ENCODE assay signal across 8 cellular contexts in the genomic region with DNA sequence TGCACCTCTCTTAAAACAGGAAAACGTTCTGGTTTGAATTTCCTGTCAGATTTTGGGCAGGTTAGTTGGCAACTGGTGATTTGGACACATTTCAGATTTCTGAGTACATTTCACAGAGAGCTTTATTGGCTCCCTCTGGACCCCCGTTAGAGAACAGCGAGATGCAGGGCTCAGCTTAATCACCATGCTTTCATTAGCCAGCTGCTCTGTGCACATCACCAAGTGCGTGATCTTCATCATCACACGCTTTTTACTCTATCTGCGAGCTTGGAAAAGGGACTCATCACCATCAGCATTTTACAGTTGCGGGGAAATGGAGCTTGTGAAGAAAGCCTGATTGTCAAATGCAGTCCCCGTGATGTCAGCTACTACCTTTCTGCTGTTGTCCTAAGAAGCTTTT.
DNase-seq lines count a peak whose midpoint lies in the region; ATAC-seq and TF ChIP-seq lines count a peak whose summit lies in the region.
"Had no signal": no experiment of that assay in that cellular context is flagged by ENCODE, and none has a peak within 500 bp of the region (broad histone marks: within the 10 kb centered on the region; RNA-seq: fewer than 3 reads in every experiment).

No MANE protein-coding gene starts in this region.

- no peak for ATAC-seq in CD4-positive, alpha-beta T cell (ENCODE audit: poor library complexity)
- no peak for ATAC-seq in GM21723 (IDR thresholded peaks at IDR 0.05; ENCODE audit: unreplicated experiment)
- no peak for ATAC-seq in HG03025 (IDR thresholded peaks at IDR 0.05; ENCODE audit: low FRiP score, unreplicated experiment)

- no peak for TF ChIP-seq CTCF in CD4-positive, alpha-beta T cell (IDR thresholded peaks at IDR 0.05)
- TF ChIP-seq CTCF in ascending aorta (IDR thresholded peaks at IDR 0.05) (no peak), osteocyte (IDR thresholded peaks at IDR 0.05) (no peak)

- no peaks in the 10 kb centered on the region for H3K9me3 Mint-ChIP-seq in CD4-positive, alpha-beta T cell
- H3K9me3 Mint-ChIP-seq in osteocyte (ENCODE audit: unreplicated experiment), result peaks cover 6% of the 10 kb centered on the region

- peak overlapping the region; percentile 86 for H3K27ac Mint-ChIP-seq in CD4-positive, alpha-beta T cell
- H3K27ac Mint-ChIP-seq in osteocyte (ENCODE audit: unreplicated experiment), result peak overlapping the region; percentile 12

- H3K27ac ChIP-seq in CD4-positive, alpha-beta T cell (ENCODE audit: low read depth, low read length), result peak overlapping the region; percentile 37
- peak overlapping the region; percentile 8 to 64 for H3K27ac ChIP-seq in ascending aorta

- H3K4me3 Mint-ChIP-seq in CD4-positive, alpha-beta T cell, result peak overlapping the region; percentile 55
- H3K4me3 Mint-ChIP-seq in osteocyte (ENCODE audit: unreplicated experiment), result no peak overlapping the region

- intact Hi-C loops in CD4-positive, alpha-beta T cell (cut with DNase I, micrococcal nuclease), result loop anchor here in 1 of 2 experiments (5.0 kb wide), 1 partner anchor 89 kb away; the partner anchor contains the start of gene CDC42EP3
- intact Hi-C loops in ascending aorta (cut with DNase I), result loop anchor here (5.0 kb wide), 2 partner anchors 34 to 89 kb away; partner anchors contain the start of gene CDC42EP3

- peaks cover 72% of the 10 kb centered on the region for H3K4me1 Mint-ChIP-seq in CD4-positive, alpha-beta T cell (ENCODE audit: low read depth)
- peaks cover 59% of the 10 kb centered on the region for H3K4me1 Mint-ChIP-seq in osteocyte (ENCODE audit: unreplicated experiment)

- no peaks in the 10 kb centered on the region for H3K36me3 ChIP-seq in ascending aorta

- H3K36me3 Mint-ChIP-seq in CD4-positive, alpha-beta T cell (ENCODE audit: low read depth), result no peaks in the 10 kb centered on the region
- H3K36me3 Mint-ChIP-seq in osteocyte (ENCODE audit: unreplicated experiment), result peaks cover 4% of the 10 kb centered on the region

- peak overlapping the region in 1 of 2 donors; percentile 40 for H3K4me3 ChIP-seq in ascending aorta

- CTCF ChIA-PET in CD4-positive, alpha-beta T cell (lab: Charles Lee), result interaction anchor here (0.6 to 2.6 kb wide), 7 partner anchors 40 to 250 kb away, joined by 3 to 10 read pairs (median 4); no protein-coding TSS in a partner anchor

- no peaks in the 10 kb centered on the region for H3K27me3 ChIP-seq in CD4-positive, alpha-beta T cell (ENCODE audit: control insufficient read depth, insufficient read depth, low read length)
- no peaks in the 10 kb centered on the region for H3K27me3 ChIP-seq in ascending aorta

- peaks cover 18 to 37% of the 10 kb centered on the region in 2 donors for H3K4me1 ChIP-seq in ascending aorta

- no peaks in the 10 kb centered on the region for H3K9me3 ChIP-seq in CD4-positive, alpha-beta T cell (ENCODE audit: control insufficient read depth, low read length)
- no peaks in the 10 kb centered on the region for H3K9me3 ChIP-seq in ascending aorta

- POLR2A ChIA-PET in CD4-positive, alpha-beta T cell (lab: Charles Lee), result interaction anchor here (0.7 to 9.5 kb wide), 20 partner anchors 9 to 249 kb away, joined by 3 to 121 read pairs (median 4); no protein-coding TSS in a partner anchor

- no peaks in the 10 kb centered on the region for H3K27me3 Mint-ChIP-seq in CD4-positive, alpha-beta T cell
- no peaks in the 10 kb centered on the region for H3K27me3 Mint-ChIP-seq in osteocyte (ENCODE audit: unreplicated experiment)

- no peak for DNase-seq in CD4-positive, alpha-beta T cell
- peak; percentile 88 for DNase-seq in LHCN-M2 (ENCODE audit: low read depth)
- DNase-seq in ascending aorta (ENCODE audit: low spot score in 2 of 2), result no peak
- DNase-seq in osteocyte (ENCODE audit: extremely low spot score, unreplicated experiment), result no peak
- no peak for DNase-seq in NCI-H2227 treated with DMSO at 0.1 percent for 48 hours (lab: John Stamatoyannopoulos, UW)
- DNase-seq: DMS79 treated with DMSO at 0.1 percent for 48 hours had no signal
